In the genomic region with DNA sequence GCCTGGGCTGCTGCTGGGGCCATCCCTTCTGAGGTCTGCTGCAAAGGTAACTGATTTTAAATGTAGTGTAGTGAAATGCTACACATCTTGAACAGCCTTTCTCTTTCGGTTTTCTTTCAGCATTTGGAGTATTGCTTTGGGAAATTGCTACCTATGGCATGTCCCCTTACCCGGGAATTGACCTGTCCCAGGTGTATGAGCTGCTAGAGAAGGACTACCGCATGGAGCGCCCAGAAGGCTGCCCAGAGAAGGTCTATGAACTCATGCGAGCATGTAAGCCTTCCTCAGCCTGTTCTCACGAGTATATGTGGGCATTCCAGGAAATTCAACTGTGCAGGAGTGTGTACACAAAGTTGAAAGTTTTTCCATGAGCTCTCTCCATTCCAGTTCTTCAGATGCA, we compare ENCODE assay signal across 2 cellular contexts.
A peak's percentile ranks its signal among the peaks of the same experiment; 100 is the strongest.
TF ChIP-seq lines count a peak whose summit lies in the region.

No MANE protein-coding gene starts in this region.

TF ChIP-seq in IMR-90, 13 proteins besides CTCF, POLR2A, EP300 and RAD21:
- no peak for TF ChIP-seq MXI1 (IDR thresholded peaks at IDR 0.05; ENCODE audit: borderline replicate concordance, low read depth, low read length)
- no peak for TF ChIP-seq RFX5 (IDR thresholded peaks at IDR 0.05; ENCODE audit: low read depth, low read length)
- no peak for TF ChIP-seq SMC3 (IDR thresholded peaks at IDR 0.05; ENCODE audit: low read depth, low read length)
- no peak for TF ChIP-seq NFE2L2 (IDR thresholded peaks at IDR 0.05; ENCODE audit: low read depth, low read length)
- no peak for TF ChIP-seq CEBPB (IDR thresholded peaks at IDR 0.05; ENCODE audit: low read depth, low read length)
- no peak for TF ChIP-seq FOS (IDR thresholded peaks at IDR 0.05; ENCODE audit: low read depth, low read length)
- TF ChIP-seq CHD1 (IDR thresholded peaks at IDR 0.05; ENCODE audit: low read depth, low read length): no peak
TF ChIP-seq in IMR-90: peak in this region for 0.

TF ChIP-seq in K562, 482 proteins besides CTCF, POLR2A, EP300 and RAD21:
- TF ChIP-seq, protein P1, sequence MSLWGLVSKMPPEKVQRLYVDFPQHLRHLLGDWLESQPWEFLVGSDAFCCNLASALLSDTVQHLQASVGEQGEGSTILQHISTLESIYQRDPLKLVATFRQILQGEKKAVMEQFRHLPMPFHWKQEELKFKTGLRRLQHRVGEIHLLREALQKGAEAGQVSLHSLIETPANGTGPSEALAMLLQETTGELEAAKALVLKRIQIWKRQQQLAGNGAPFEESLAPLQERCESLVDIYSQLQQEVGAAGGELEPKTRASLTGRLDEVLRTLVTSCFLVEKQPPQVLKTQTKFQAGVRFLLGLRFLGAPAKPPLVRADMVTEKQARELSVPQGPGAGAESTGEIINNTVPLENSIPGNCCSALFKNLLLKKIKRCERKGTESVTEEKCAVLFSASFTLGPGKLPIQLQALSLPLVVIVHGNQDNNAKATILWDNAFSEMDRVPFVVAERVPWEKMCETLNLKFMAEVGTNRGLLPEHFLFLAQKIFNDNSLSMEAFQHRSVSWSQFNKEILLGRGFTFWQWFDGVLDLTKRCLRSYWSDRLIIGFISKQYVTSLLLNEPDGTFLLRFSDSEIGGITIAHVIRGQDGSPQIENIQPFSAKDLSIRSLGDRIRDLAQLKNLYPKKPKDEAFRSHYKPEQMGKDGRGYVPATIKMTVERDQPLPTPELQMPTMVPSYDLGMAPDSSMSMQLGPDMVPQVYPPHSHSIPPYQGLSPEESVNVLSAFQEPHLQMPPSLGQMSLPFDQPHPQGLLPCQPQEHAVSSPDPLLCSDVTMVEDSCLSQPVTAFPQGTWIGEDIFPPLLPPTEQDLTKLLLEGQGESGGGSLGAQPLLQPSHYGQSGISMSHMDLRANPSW (CRISPR knock-in tag; IDR thresholded peaks at IDR 0.05): peak; percentile 69; the same call in 1 of the 2 replicates
- TF ChIP-seq, protein P2, sequence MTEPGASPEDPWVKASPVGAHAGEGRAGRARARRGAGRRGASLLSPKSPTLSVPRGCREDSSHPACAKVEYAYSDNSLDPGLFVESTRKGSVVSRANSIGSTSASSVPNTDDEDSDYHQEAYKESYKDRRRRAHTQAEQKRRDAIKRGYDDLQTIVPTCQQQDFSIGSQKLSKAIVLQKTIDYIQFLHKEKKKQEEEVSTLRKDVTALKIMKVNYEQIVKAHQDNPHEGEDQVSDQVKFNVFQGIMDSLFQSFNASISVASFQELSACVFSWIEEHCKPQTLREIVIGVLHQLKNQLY (CRISPR knock-in tag; conservative IDR thresholded peaks at IDR 0.05): 0 out of 4 replicates have a peak, but pooled peaks of 1 of the 2 experiments have one; percentile 68
- TF ChIP-seq ZNF507 (tag; conservative IDR thresholded peaks at IDR 0.05): no peak
